In genomic region chr10:60353519-60354258, GRCh38 we compare ENCODE assay signal across 10 cellular contexts. TPM values are rescaled to one million over a fixed set of nuclear protein-coding genes. Genes with fewer than 3 reads are reported as not detected.
DNase-seq lines count a peak whose midpoint lies in the region; ATAC-seq, FAIRE-seq and TF ChIP-seq lines count a peak whose summit lies in the region.
"Had no signal": no experiment of that assay in that cellular context is flagged by ENCODE, and none has a peak within 500 bp of the region (broad histone marks: within the 10 kb centered on the region; RNA-seq: fewer than 3 reads in every experiment).

No MANE protein-coding gene starts in this region.

- TF ChIP-seq CTCF in HEK293 (tag by site-specific recombination; IDR thresholded peaks at IDR 0.05) (no peak), astrocyte (IDR thresholded peaks at IDR 0.05; ENCODE audit: insufficient read depth, low read depth, low read length) (no peak)

- POLR2A ChIA-PET in HEK293 (lab: Yijun Ruan, JAX), result no interaction called here

- WGBS in right cardiac atrium, result 41% methylated on average over 9 of the region's 9 CpGs

- H4K20me1 ChIP-seq in astrocyte (ENCODE audit: insufficient read depth, low read length), result no peaks in the 10 kb centered on the region

- H3K36me3 Mint-ChIP-seq in astrocyte (ENCODE audit: low read depth, unreplicated experiment), result no peaks in the 10 kb centered on the region

- H3K4me3 ChIP-seq in HEK293 (ENCODE audit: low read depth, low read length) (no peak overlapping the region), astrocyte (ENCODE audit: insufficient read depth, low read depth, low read length) (no peak overlapping the region), right cardiac atrium (ENCODE audit: low read length) (no peak overlapping the region)

- no peak for FAIRE-seq in astrocyte (lab: Jason Lieb, UNC)

- H2AFZ ChIP-seq in astrocyte (ENCODE audit: low read depth, low read length), result no peak overlapping the region

- DNase-seq in astrocyte (ENCODE audit: low read depth), result peak; percentile 8
- peak; percentile 65 to 79 (median 75) for DNase-seq in right cardiac atrium
- no peak for DNase-seq in sciatic nerve (ENCODE audit: low spot score)
- DNase-seq in stimulated activated CD4-positive, alpha-beta T cell treated with anti-CD3 and anti-CD28 coated beads, Interleukin-2, amount 100 ng/mL, for 48 hours, result no peak
- no peak for DNase-seq in NCI-H510A (lab: John Stamatoyannopoulos, UW)
- DNase-seq: activated naive CD4-positive, alpha-beta T cell; DMS53 had no signal

- H3K4me1 Mint-ChIP-seq in astrocyte (ENCODE audit: low read depth, unreplicated experiment), result peaks cover 21% of the 10 kb centered on the region

- intact Hi-C loops in right cardiac atrium (cut with DNase I) (no loop called here), sciatic nerve (cut with DNase I) (no loop called here)

- H3K27me3 Mint-ChIP-seq in astrocyte (ENCODE audit: low read depth, unreplicated experiment), result peaks cover 3% of the 10 kb centered on the region

- H3K9ac ChIP-seq in astrocyte (ENCODE audit: low read length), result no peak overlapping the region

- peak; percentile 86 to 91 for ATAC-seq in right cardiac atrium
- peak; percentile 73 for ATAC-seq in sciatic nerve
- ATAC-seq in GM21381 (IDR thresholded peaks at IDR 0.05; ENCODE audit: unreplicated experiment), result no peak
- ATAC-seq in GM21576 (IDR thresholded peaks at IDR 0.05; ENCODE audit: unreplicated experiment), result no peak

- H3K27ac ChIP-seq in HEK293 (ENCODE audit: extremely low read depth, low read depth, low read length) (no peak overlapping the region), astrocyte (ENCODE audit: low read depth, low read length) (no peak overlapping the region), right cardiac atrium (ENCODE audit: low read length) (peak overlapping the region; percentile 54)

- no peaks in the 10 kb centered on the region for H3K9me3 Mint-ChIP-seq in astrocyte (ENCODE audit: unreplicated experiment)

- H3K4me1 ChIP-seq in HEK293 (ENCODE audit: control insufficient read depth, insufficient read depth, low read length) (no peaks in the 10 kb centered on the region), astrocyte (ENCODE audit: insufficient read depth, low read length) (peaks cover 13% of the 10 kb centered on the region), right cardiac atrium (ENCODE audit: control insufficient read depth, insufficient read depth, low read length) (peaks cover 2% of the 10 kb centered on the region)

- H3K27me3 ChIP-seq in astrocyte (ENCODE audit: insufficient read depth, low read length) (no peaks in the 10 kb centered on the region), right cardiac atrium (ENCODE audit: control insufficient read depth, insufficient read depth) (no peaks in the 10 kb centered on the region)

- no peaks in the 10 kb centered on the region for H3K79me2 ChIP-seq in astrocyte (ENCODE audit: insufficient read depth, low read length)

- CTCF ChIA-PET in HEK293 (lab: Yijun Ruan, JAX), result no interaction called here

- no peak overlapping the region for H3K4me2 ChIP-seq in astrocyte (ENCODE audit: low read length)

- no peak overlapping the region for H3K4me3 Mint-ChIP-seq in astrocyte (ENCODE audit: unreplicated experiment)

- H3K9me3 ChIP-seq in HEK293 (ENCODE audit: control insufficient read depth, insufficient read depth, low read depth, low read length), result no peaks in the 10 kb centered on the region
- H3K9me3 ChIP-seq in astrocyte (ENCODE audit: insufficient read depth, low read depth, low read length), result no peaks in the 10 kb centered on the region
- H3K9me3 ChIP-seq in right cardiac atrium (ENCODE audit: control insufficient read depth, low read length), result no peaks in the 10 kb centered on the region

- H3K27ac Mint-ChIP-seq in astrocyte (ENCODE audit: unreplicated experiment), result no peak overlapping the region

- no peaks in the 10 kb centered on the region for H3K36me3 ChIP-seq in HEK293 (ENCODE audit: control insufficient read depth in 2 of 2, insufficient read depth in 1 of 2, low read length in 2 of 2)
- H3K36me3 ChIP-seq in astrocyte (ENCODE audit: insufficient read depth, low read length), result no peaks in the 10 kb centered on the region

TF ChIP-seq in HEK293, 187 proteins besides CTCF, POLR2A, EP300 and RAD21:
- TF ChIP-seq MZF1 (tag by site-specific recombination; IDR thresholded peaks at IDR 0.05; ENCODE audit: borderline replicate concordance) (no peak), ZNF394 (tag by site-specific recombination; IDR thresholded peaks at IDR 0.05; ENCODE audit: borderline replicate concordance) (no peak), ZNF335 (tag by site-specific recombination; conservative IDR thresholded peaks at IDR 0.05) (0 out of 2 replicates have a peak, but pooled peaks have one; percentile 18), ZNF473 (tag by site-specific recombination; IDR thresholded peaks at IDR 0.05) (no peak), ZIC2 (tag by site-specific recombination; IDR thresholded peaks at IDR 0.05) (peak; percentile 65), ZNF24 (tag by site-specific recombination; IDR thresholded peaks at IDR 0.05) (no peak)
- TF ChIP-seq, protein P1, sequence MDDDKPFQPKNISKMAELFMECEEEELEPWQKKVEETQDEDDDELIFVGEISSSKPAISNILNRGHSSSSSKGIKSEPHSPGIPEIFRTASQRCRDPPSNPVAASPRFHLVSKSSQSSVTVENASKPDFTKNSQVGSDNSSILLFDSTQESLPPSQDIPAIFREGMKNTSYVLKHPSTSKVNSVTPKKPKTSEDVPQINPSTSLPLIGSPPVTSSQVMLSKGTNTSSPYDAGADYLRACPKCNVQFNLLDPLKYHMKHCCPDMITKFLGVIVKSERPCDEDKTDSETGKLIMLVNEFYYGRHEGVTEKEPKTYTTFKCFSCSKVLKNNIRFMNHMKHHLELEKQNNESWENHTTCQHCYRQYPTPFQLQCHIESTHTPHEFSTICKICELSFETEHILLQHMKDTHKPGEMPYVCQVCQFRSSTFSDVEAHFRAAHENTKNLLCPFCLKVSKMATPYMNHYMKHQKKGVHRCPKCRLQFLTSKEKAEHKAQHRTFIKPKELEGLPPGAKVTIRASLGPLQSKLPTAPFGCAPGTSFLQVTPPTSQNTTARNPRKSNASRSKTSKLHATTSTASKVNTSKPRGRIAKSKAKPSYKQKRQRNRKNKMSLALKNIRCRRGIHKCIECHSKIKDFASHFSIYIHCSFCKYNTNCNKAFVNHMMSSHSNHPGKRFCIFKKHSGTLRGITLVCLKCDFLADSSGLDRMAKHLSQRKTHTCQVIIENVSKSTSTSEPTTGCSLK (tag by site-specific recombination; IDR thresholded peaks at IDR 0.05), result no peak

RNA-seq across cellular contexts. Expression of gene ANK3, which starts 36.0 kb away (rescaled TPM):
- 15.5 and 21.1 TPM in 2 replicates for total RNA-seq in astrocyte
- 100 to 1,000 TPM; 162 to 196 (median 181) TPM for total RNA-seq in right cardiac atrium
- polyA plus RNA-seq in right cardiac atrium, result 59.8 TPM
- total RNA-seq in sciatic nerve, result 203 TPM

Comparison
In these comparisons a context has a peak if more than half of its experiments do, and no peak if none do; other contexts are left out.
1. DNase-seq: peak in astrocyte (single experiment) and right cardiac atrium (3 of 3); none in sciatic nerve (single experiment), stimulated activated CD4-positive, alpha-beta T cell treated with anti-CD3 and anti-CD28 coated beads, Interleukin-2, amount 100 ng/mL, for 48 hours (0 of 2) and NCI-H510A (single experiment).
2. ATAC-seq: peak in right cardiac atrium (2 of 2) and sciatic nerve (single experiment); none in GM21381 (single experiment) and GM21576 (single experiment).